ENCODE assay signal across 10 cellular contexts in the genomic region with DNA sequence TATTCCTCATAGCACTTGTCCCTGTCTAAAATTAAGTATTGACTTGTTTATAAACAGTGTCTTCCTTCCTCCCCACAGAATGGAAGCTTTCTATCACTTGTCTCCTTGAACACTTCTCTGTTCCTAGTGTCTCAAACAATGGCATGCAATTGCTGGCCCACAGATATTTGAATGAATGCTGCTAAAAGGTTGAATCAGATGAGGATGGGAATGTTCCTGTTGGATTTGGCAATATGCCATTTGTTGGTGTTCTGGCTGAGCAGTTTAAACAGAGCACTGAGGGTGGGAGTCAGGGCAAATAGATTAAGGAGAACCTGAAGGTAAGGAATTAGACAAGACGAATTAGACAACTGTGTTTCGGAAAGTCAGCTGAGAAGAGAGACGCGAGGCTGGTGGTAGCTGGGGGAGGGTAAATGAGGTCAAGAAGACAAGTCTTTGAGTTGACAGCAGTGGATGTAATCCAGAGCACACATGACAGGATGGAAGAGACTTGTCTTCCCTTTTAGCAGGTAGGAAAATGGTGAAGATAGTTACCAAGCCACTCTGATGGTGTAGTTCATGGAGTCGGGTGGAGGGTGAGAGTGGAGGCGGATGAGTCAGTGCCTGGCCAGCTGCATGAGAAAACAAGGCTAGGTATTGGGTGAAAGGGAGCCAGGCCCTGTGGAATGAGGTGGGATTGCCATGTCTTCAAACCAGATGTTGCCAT. TPM values are rescaled to one million over a fixed set of nuclear protein-coding genes. Genes with fewer than 3 reads are reported as not detected.
DNase-seq lines count a peak whose midpoint lies in the region; ATAC-seq and TF ChIP-seq lines count a peak whose summit lies in the region.
"Had no signal": no experiment of that assay in that cellular context is flagged by ENCODE, and none has a peak within 500 bp of the region (broad histone marks: within the 10 kb centered on the region; RNA-seq: fewer than 3 reads in every experiment).

No MANE protein-coding gene starts in this region.

- H3K4me1 ChIP-seq in thyroid gland (peaks cover 7 to 8% of the 10 kb centered on the region in 2 donors), body of pancreas (no peaks in the 10 kb centered on the region)
- H3K4me1 ChIP-seq: vagina had no signal

- 84 to 85% methylated on average over 6 of the region's 6 CpGs for WGBS in thyroid gland, 2 donors
- WGBS in body of pancreas, 2 donors, result 86 to 88% methylated on average over 6 of the region's 6 CpGs

- TF ChIP-seq CTCF in retinal pigment epithelial cell (conservative IDR thresholded peaks at IDR 0.05; ENCODE audit: low read depth, low read length) (no peak), thyroid gland (IDR thresholded peaks at IDR 0.05) (no peak), body of pancreas (IDR thresholded peaks at IDR 0.05) (no peak)

- H3K4me3 ChIP-seq in retinal pigment epithelial cell (ENCODE audit: low read length) (no peak overlapping the region), thyroid gland (replicated peaks in 1 of 3) (no peak overlapping the region), body of pancreas (no peak overlapping the region)
- H3K4me3 ChIP-seq: vagina had no signal

- intact Hi-C loops in thyroid gland (cut with DNase I), result no loop called here
- intact Hi-C loops in body of pancreas (cut with DNase I), result no loop called here

- TF ChIP-seq POLR2A in thyroid gland (IDR thresholded peaks at IDR 0.05) (no peak), body of pancreas (IDR thresholded peaks at IDR 0.05) (no peak)

- ATAC-seq in body of pancreas, result no peak

- H3K9me3 ChIP-seq in thyroid gland, result no peaks in the 10 kb centered on the region
- H3K9me3 ChIP-seq in body of pancreas, result no peaks in the 10 kb centered on the region
- H3K9me3 ChIP-seq: vagina had no signal

- H3K27me3 ChIP-seq in thyroid gland (no peaks in the 10 kb centered on the region), body of pancreas (no peaks in the 10 kb centered on the region)
- H3K27me3 ChIP-seq: vagina had no signal

- H3K36me3 ChIP-seq in thyroid gland, result peaks cover 18 to 28% of the 10 kb centered on the region in 2 donors
- H3K36me3 ChIP-seq in body of pancreas (replicated peaks in 1 of 2; ENCODE audit: insufficient read depth in 1 of 2, low read depth in 2 of 2), result peaks cover 0 to 4% of the 10 kb centered on the region in 2 donors

- H3K27ac ChIP-seq in thyroid gland (no peak overlapping the region), body of pancreas (no peak overlapping the region), caudate nucleus (ENCODE audit: low read depth, low read length) (no peak overlapping the region)
- H3K27ac ChIP-seq: vagina had no signal

- peak; percentile 10 for DNase-seq in NCI-H146 (lab: John Stamatoyannopoulos, UW)
- no peak for DNase-seq in NCI-H146 treated with DMSO at 0.1 percent for 48 hours (lab: John Stamatoyannopoulos, UW; ENCODE audit: unreplicated experiment)
- DNase-seq in HT1080 (ENCODE audit: low read depth), result peak; percentile 54
- peak; percentile 14 for DNase-seq in cerebellum (ENCODE audit: low spot score)
- DNase-seq in retinal pigment epithelial cell (ENCODE audit: low read depth), result peak; percentile 4
- no peak for DNase-seq in thyroid gland
- DNase-seq in body of pancreas, result no peak
- DNase-seq in caudate nucleus (lab: John Stamatoyannopoulos, UW), result no peak
- DNase-seq: small intestine had no signal

RNA-seq across cellular contexts. Expression of a gene that starts 58.3 kb away (rescaled TPM):
- total RNA-seq in HT1080 (2014; rRNA removed; shearing (Covaris generic)), result 0.17 TPM in 1 of 2 replicates, not detected in the other
- not detected in 2 replicates for polyA plus RNA-seq in HT1080 (2015; cell fraction: cytosol; rRNA removed)
- 0.20 and 8.2 TPM in 2 replicates for polyA plus RNA-seq in HT1080 (2015; cell fraction: nucleus; rRNA removed)
- not detected for total RNA-seq in cerebellum
- 1 to 10 TPM in 1 of 4 donors, not detected in 3; 1.6 TPM for total RNA-seq in thyroid gland
- total RNA-seq in body of pancreas, result not detected
- total RNA-seq: vagina had no signal

Comparison
In these comparisons a context has a peak if more than half of its experiments do, and no peak if none do; other contexts are left out.
1. DNase-seq: peak in NCI-H146 (single experiment), HT1080 (single experiment), cerebellum (single experiment) and retinal pigment epithelial cell (single experiment); none in NCI-H146 treated with DMSO at 0.1 percent for 48 hours (single experiment), thyroid gland (0 of 2), body of pancreas (0 of 4) and caudate nucleus (0 of 61).